ENCODE assay signal across 1 cellular context in genomic region chr7:2906197-2906931, GRCh38.
TF ChIP-seq lines count a peak whose summit lies in the region.

No MANE protein-coding gene starts in this region.

TF ChIP-seq in HepG2, 621 proteins besides CTCF, POLR2A, EP300 and RAD21 (continued from another document):
- TF ChIP-seq, protein P1, sequence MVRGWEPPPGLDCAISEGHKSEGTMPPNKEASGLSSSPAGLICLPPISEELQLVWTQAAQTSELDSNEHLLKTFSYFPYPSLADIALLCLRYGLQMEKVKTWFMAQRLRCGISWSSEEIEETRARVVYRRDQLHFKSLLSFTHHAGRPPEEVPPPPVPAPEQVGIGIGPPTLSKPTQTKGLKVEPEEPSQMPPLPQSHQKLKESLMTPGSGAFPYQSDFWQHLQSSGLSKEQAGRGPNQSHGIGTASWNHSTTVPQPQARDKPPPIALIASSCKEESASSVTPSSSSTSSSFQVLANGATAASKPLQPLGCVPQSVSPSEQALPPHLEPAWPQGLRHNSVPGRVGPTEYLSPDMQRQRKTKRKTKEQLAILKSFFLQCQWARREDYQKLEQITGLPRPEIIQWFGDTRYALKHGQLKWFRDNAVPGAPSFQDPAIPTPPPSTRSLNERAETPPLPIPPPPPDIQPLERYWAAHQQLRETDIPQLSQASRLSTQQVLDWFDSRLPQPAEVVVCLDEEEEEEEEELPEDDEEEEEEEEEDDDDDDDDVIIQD (CRISPR knock-in tag; IDR thresholded peaks at IDR 0.05; ENCODE audit: low read depth), result no peak
- TF ChIP-seq, protein P2, sequence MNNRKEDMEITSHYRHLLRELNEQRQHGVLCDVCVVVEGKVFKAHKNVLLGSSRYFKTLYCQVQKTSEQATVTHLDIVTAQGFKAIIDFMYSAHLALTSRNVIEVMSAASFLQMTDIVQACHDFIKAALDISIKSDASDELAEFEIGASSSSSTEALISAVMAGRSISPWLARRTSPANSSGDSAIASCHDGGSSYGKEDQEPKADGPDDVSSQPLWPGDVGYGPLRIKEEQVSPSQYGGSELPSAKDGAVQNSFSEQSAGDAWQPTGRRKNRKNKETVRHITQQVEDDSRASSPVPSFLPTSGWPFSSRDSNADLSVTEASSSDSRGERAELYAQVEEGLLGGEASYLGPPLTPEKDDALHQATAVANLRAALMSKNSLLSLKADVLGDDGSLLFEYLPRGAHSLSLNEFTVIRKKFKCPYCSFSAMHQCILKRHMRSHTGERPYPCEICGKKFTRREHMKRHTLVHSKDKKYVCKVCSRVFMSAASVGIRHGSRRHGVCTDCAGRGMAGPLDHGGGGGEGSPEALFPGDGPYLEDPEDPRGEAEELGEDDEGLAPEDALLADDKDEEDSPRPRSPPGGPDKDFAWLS (CRISPR knock-in tag; IDR thresholded peaks at IDR 0.05; ENCODE audit: borderline replicate concordance), result no peak
- TF ChIP-seq ZNF282 (IDR thresholded peaks at IDR 0.05; ENCODE audit: partially characterized antibody), result no peak
- no peak for TF ChIP-seq XBP1 (CRISPR knock-in tag; IDR thresholded peaks at IDR 0.05)
